ENCODE assay signal across 21 cellular contexts in genomic region chr2:240959941-240960308, GRCh38. TPM values are rescaled to one million over a fixed set of nuclear protein-coding genes. Genes with fewer than 3 reads are reported as not detected.
A peak's percentile ranks its signal among the peaks of the same experiment; 100 is the strongest.
DNase-seq lines count a peak whose midpoint lies in the region; ATAC-seq and TF ChIP-seq lines count a peak whose summit lies in the region.
"Had no signal": no experiment of that assay in that cellular context is flagged by ENCODE, and none has a peak within 500 bp of the region (broad histone marks: within the 10 kb centered on the region; RNA-seq: fewer than 3 reads in every experiment).

No MANE protein-coding gene starts in this region.

- no peaks in the 10 kb centered on the region for H3K27me3 Mint-ChIP-seq in endodermal cell (ENCODE audit: insufficient read depth)
- H3K27me3 Mint-ChIP-seq in neural progenitor cell (ENCODE audit: insufficient read depth, low read depth): peaks cover 4% of the 10 kb centered on the region
- no peaks in the 10 kb centered on the region for H3K27me3 Mint-ChIP-seq in activated T-cell treated with anti-CD3 and anti-CD28 coated beads, Interleukin-2, amount 50 U/mL, for 72 hours (ENCODE audit: low read depth)

- H3F3A ChIP-seq in neural progenitor cell (ENCODE audit: low read depth): peaks cover 5% of the 10 kb centered on the region

- no peak for TF ChIP-seq CTCF in endodermal cell (conservative IDR thresholded peaks at IDR 0.05)
- no peak for TF ChIP-seq CTCF in neural progenitor cell (IDR thresholded peaks at IDR 0.05)
- no peak for TF ChIP-seq CTCF in upper lobe of right lung (IDR thresholded peaks at IDR 0.05)

- no peaks in the 10 kb centered on the region for H3K79me2 ChIP-seq in neural progenitor cell (ENCODE audit: low read depth)

- H3K4me3 Mint-ChIP-seq in endodermal cell (no peak overlapping the region), neural progenitor cell (no peak overlapping the region)
- H3K4me3 Mint-ChIP-seq in activated T-cell treated with anti-CD3 and anti-CD28 coated beads, Interleukin-2, amount 50 U/mL, for 72 hours: no peak overlapping the region
- H3K4me3 Mint-ChIP-seq: activated naive CD8-positive, alpha-beta T cell treated with anti-CD3 and anti-CD28 coated beads, Interleukin-2, amount 10 ng/mL, durations not matched to agents 7 days and 5 days; activated T-cell treated with anti-CD3 and anti-CD28 coated beads, Interleukin-2, amount 50 U/mL, for 4 hours; CD8-positive, alpha-beta T cell; naive thymus-derived CD8-positive, alpha-beta T cell had no signal

- H3K27ac Mint-ChIP-seq in endodermal cell (no peak overlapping the region), neural progenitor cell (peak overlapping the region; percentile 90)
- no peak overlapping the region for H3K27ac Mint-ChIP-seq in activated T-cell treated with anti-CD3 and anti-CD28 coated beads, Interleukin-2, amount 50 U/mL, for 72 hours
- H3K27ac Mint-ChIP-seq: activated naive CD8-positive, alpha-beta T cell treated with anti-CD3 and anti-CD28 coated beads, Interleukin-2, amount 10 ng/mL, durations not matched to agents 7 days and 5 days; CD8-positive, alpha-beta T cell; naive thymus-derived CD8-positive, alpha-beta T cell had no signal

- no peak overlapping the region for H3K4me3 ChIP-seq in endodermal cell (ENCODE audit: low read length)
- H3K4me3 ChIP-seq in neural progenitor cell: no peak overlapping the region
- H3K4me3 ChIP-seq in upper lobe of right lung: no peak overlapping the region
- H3K4me3 ChIP-seq: tibial artery had no signal

- intact Hi-C loops in upper lobe of right lung (cut with DNase I): no loop called here

- no peaks in the 10 kb centered on the region for H3K4me1 ChIP-seq in endodermal cell (ENCODE audit: control insufficient read depth, insufficient read depth, low read length)
- peaks cover 11% of the 10 kb centered on the region for H3K4me1 ChIP-seq in neural progenitor cell
- H3K4me1 ChIP-seq in upper lobe of right lung: peaks cover 18% of the 10 kb centered on the region

- H3K9ac ChIP-seq in endodermal cell (ENCODE audit: extremely low read depth, low read length, poor library complexity, severe bottlenecking) (no peak overlapping the region), neural progenitor cell (no peak overlapping the region)

- H3K27me3 ChIP-seq in endodermal cell (ENCODE audit: control insufficient read depth, insufficient read depth, low read length, poor library complexity, severe bottlenecking) (no peaks in the 10 kb centered on the region), neural progenitor cell (no peaks in the 10 kb centered on the region), upper lobe of right lung (no peaks in the 10 kb centered on the region)

- peak; percentile 33 for DNase-seq in activated CD8-positive, alpha-beta memory T cell treated with anti-CD3 and anti-CD28 coated beads, Interleukin-2, amount 50 U/mL, for 48 hours
- no peak for DNase-seq in activated CD8-positive, alpha-beta memory T cell treated with anti-CD3 and anti-CD28 coated beads, Interleukin-2, amount 50 U/mL, for 4 hours
- DNase-seq in endodermal cell (peak; percentile 43), neural progenitor cell (ENCODE audit: low spot score) (no peak), upper lobe of right lung (no peak), DMS114 treated with DMSO at 0.1 percent for 48 hours (lab: John Stamatoyannopoulos, UW; ENCODE audit: unreplicated experiment) (no peak)
- no peak for DNase-seq in activated T-cell treated with anti-CD3 and anti-CD28 coated beads, Interleukin-2, amount 50 U/mL, for 72 hours
- DNase-seq: activated CD4-positive, alpha-beta T cell treated with anti-CD3 and anti-CD28 coated beads, Interleukin-2, amount 50 U/mL, for 1 hour; activated naive CD8-positive, alpha-beta T cell treated with anti-CD3 and anti-CD28 coated beads, Interleukin-2, amount 10 ng/mL, durations not matched to agents 7 days and 5 days; activated T-cell treated with anti-CD3 and anti-CD28 coated beads, Interleukin-2, amount 50 U/mL, for 4 hours; effector CD4-positive, alpha-beta T cell; hippocampal formation; NCI-H2081 treated with DMSO at 0.1 percent for 48 hours; NCI-H524 treated with DMSO at 0.1 percent for 48 hours; PC-3 had no signal

- H3K9me3 ChIP-seq in endodermal cell (ENCODE audit: control insufficient read depth, low read length): no peaks in the 10 kb centered on the region
- no peaks in the 10 kb centered on the region for H3K9me3 ChIP-seq in neural progenitor cell (ENCODE audit: low read depth)
- no peaks in the 10 kb centered on the region for H3K9me3 ChIP-seq in upper lobe of right lung
- H3K9me3 ChIP-seq: tibial artery had no signal

- H3K9me3 Mint-ChIP-seq in endodermal cell (no peaks in the 10 kb centered on the region), neural progenitor cell (no peaks in the 10 kb centered on the region)
- H3K9me3 Mint-ChIP-seq in activated T-cell treated with anti-CD3 and anti-CD28 coated beads, Interleukin-2, amount 50 U/mL, for 72 hours: no peaks in the 10 kb centered on the region
- H3K9me3 Mint-ChIP-seq: activated naive CD8-positive, alpha-beta T cell treated with anti-CD3 and anti-CD28 coated beads, Interleukin-2, amount 10 ng/mL, durations not matched to agents 7 days and 5 days; activated T-cell treated with anti-CD3 and anti-CD28 coated beads, Interleukin-2, amount 50 U/mL, for 4 hours; CD8-positive, alpha-beta T cell had no signal

- 85 to 91% methylated on average over 11 to 14 of the region's 14 CpGs for WGBS in endodermal cell (ENCODE audit: insufficient coverage in 1 of 2, insufficient read length in 1 of 2), 2 experiments

- no peaks in the 10 kb centered on the region for H3K36me3 Mint-ChIP-seq in endodermal cell (ENCODE audit: low read depth)
- no peaks in the 10 kb centered on the region for H3K36me3 Mint-ChIP-seq in neural progenitor cell
- no peaks in the 10 kb centered on the region for H3K36me3 Mint-ChIP-seq in activated T-cell treated with anti-CD3 and anti-CD28 coated beads, Interleukin-2, amount 50 U/mL, for 72 hours (ENCODE audit: insufficient read depth in 2 of 2)
- H3K36me3 Mint-ChIP-seq: activated naive CD8-positive, alpha-beta T cell treated with anti-CD3 and anti-CD28 coated beads, Interleukin-2, amount 10 ng/mL, durations not matched to agents 7 days and 5 days; CD8-positive, alpha-beta T cell; naive thymus-derived CD8-positive, alpha-beta T cell had no signal

- H2AFZ ChIP-seq in neural progenitor cell (replicated peaks): no peak overlapping the region

- H3K4me1 Mint-ChIP-seq in endodermal cell (no peaks in the 10 kb centered on the region), neural progenitor cell (peaks cover 21% of the 10 kb centered on the region)
- H3K4me1 Mint-ChIP-seq in activated T-cell treated with anti-CD3 and anti-CD28 coated beads, Interleukin-2, amount 50 U/mL, for 72 hours (ENCODE audit: low read depth): no peaks in the 10 kb centered on the region
- H3K4me1 Mint-ChIP-seq: activated naive CD8-positive, alpha-beta T cell treated with anti-CD3 and anti-CD28 coated beads, Interleukin-2, amount 10 ng/mL, durations not matched to agents 7 days and 5 days; naive thymus-derived CD8-positive, alpha-beta T cell had no signal

- no peak overlapping the region for H3K4me2 ChIP-seq in neural progenitor cell

- no peaks in the 10 kb centered on the region for H3K36me3 ChIP-seq in endodermal cell (ENCODE audit: control insufficient read depth, insufficient read depth, low read length)
- no peaks in the 10 kb centered on the region for H3K36me3 ChIP-seq in neural progenitor cell
- no peaks in the 10 kb centered on the region for H3K36me3 ChIP-seq in upper lobe of right lung
- H3K36me3 ChIP-seq: tibial artery had no signal

- H3K27ac ChIP-seq in endodermal cell (ENCODE audit: low read depth, low read length): peak overlapping the region; percentile 24
- no peak overlapping the region for H3K27ac ChIP-seq in neural progenitor cell
- H3K27ac ChIP-seq in upper lobe of right lung: peak overlapping the region; percentile 60
- H3K27ac ChIP-seq: tibial artery had no signal

- H4K20me1 ChIP-seq in neural progenitor cell (ENCODE audit: low read depth): no peaks in the 10 kb centered on the region

- no peak for ATAC-seq in upper lobe of right lung
- ATAC-seq in activated T-cell treated with anti-CD3 and anti-CD28 coated beads, Interleukin-2, amount 50 U/mL, for 72 hours (replicated peaks in 1 of 2): no peak
- ATAC-seq in activated CD4-positive, CD25-positive, alpha-beta regulatory T cell treated with anti-CD3 and anti-CD28 coated beads, Interleukin-2, amount 50 U/mL, for 24 hours: no peak
- ATAC-seq: activated T-cell treated with anti-CD3 and anti-CD28 coated beads, Interleukin-2, amount 50 U/mL, for 4 hours; CD8-positive, alpha-beta T cell; naive thymus-derived CD8-positive, alpha-beta T cell; PC-3; SK-N-SH treated with all-trans-retinoic acid at 6 μM for 48 hours had no signal

RNA-seq across cellular contexts. Expression of gene SNED1, which starts 38.5 kb away (rescaled TPM):
- total RNA-seq in endodermal cell (1 to 10 TPM in 1 of 2 donors, under 1 TPM in 1; 0.66 to 4.5 TPM), neural progenitor cell (ENCODE audit: low replicate concordance) (0.11 and 0.31 TPM in 2 replicates), upper lobe of right lung (38.4 TPM)
- polyA plus RNA-seq in endodermal cell (2013, experiment 1 of 2): 0.96 TPM
- polyA plus RNA-seq in endodermal cell (2013, experiment 2 of 2): 0.25 TPM
- 1 to 10 TPM in 1 of 2 donors, under 1 TPM in 1; 0.36 to 4.1 TPM for total RNA-seq in activated T-cell treated with anti-CD3 and anti-CD28 coated beads, Interleukin-2, amount 50 U/mL, for 72 hours

RNA-seq across cellular contexts. Expression of gene CROCC2, which starts 53.8 kb away (rescaled TPM):
- total RNA-seq in endodermal cell (not detected), neural progenitor cell (ENCODE audit: low replicate concordance) (not detected in 2 replicates), upper lobe of right lung (0.26 TPM)
- polyA plus RNA-seq in endodermal cell (2013, experiment 1 of 2): not detected
- polyA plus RNA-seq in endodermal cell (2013, experiment 2 of 2): not detected
- total RNA-seq in activated T-cell treated with anti-CD3 and anti-CD28 coated beads, Interleukin-2, amount 50 U/mL, for 72 hours: not detected
- total RNA-seq: activated naive CD8-positive, alpha-beta T cell treated with anti-CD3 and anti-CD28 coated beads, Interleukin-2, amount 10 ng/mL, durations not matched to agents 7 days and 5 days; activated T-cell treated with anti-CD3 and anti-CD28 coated beads, Interleukin-2, amount 50 U/mL, for 4 hours; bronchial epithelial cell; CD8-positive, alpha-beta T cell; naive thymus-derived CD8-positive, alpha-beta T cell; PC-3 had no signal
- polyA plus RNA-seq: naive thymus-derived CD8-positive, alpha-beta T cell had no signal

Comparison
In these comparisons a context has a peak if more than half of its experiments do, and no peak if none do; other contexts are left out.
1. DNase-seq: peak in activated CD8-positive, alpha-beta memory T cell treated with anti-CD3 and anti-CD28 coated beads, Interleukin-2, amount 50 U/mL, for 48 hours (single experiment) and endodermal cell (single experiment); none in activated CD8-positive, alpha-beta memory T cell treated with anti-CD3 and anti-CD28 coated beads, Interleukin-2, amount 50 U/mL, for 4 hours (single experiment), neural progenitor cell (single experiment), upper lobe of right lung (single experiment), activated T-cell treated with anti-CD3 and anti-CD28 coated beads, Interleukin-2, amount 50 U/mL, for 72 hours (0 of 2) and DMS114 treated with DMSO at 0.1 percent for 48 hours (single experiment).